In the genomic region with DNA sequence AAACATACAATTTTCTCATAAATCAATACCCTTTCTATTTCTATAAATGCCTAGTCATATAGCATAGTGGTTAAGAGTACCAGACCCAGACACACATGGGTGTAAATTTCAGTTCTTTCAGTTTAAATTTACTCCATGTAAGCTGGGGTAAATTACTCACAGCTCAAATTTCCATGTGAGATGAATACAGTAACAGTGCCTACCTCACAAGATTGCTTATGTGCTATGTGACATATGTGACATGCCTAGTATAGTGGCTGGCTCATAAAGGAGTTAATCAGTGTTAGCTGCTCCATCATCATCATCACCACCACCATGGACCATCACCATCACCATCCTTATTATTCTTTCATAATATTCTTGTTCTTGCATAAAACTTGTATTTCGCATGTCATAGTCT, we compare ENCODE assay signal across 23 cellular contexts.
"Had no signal": no experiment of that assay in that cellular context is flagged by ENCODE, and none has a peak within 500 bp of the region (broad histone marks: within the 10 kb centered on the region; RNA-seq: fewer than 3 reads in every experiment).

No MANE protein-coding gene starts in this region.

- H3K27me3 Mint-ChIP-seq: activated naive CD8-positive, alpha-beta T cell treated with anti-CD3 and anti-CD28 coated beads, Interleukin-2, amount 10 ng/mL, durations not matched to agents 7 days and 5 days had no signal

- H3K36me3 ChIP-seq: esophagus squamous epithelium, gastrocnemius medialis, prostate gland, stomach had no signal

- H3K4me3 ChIP-seq: esophagus squamous epithelium, gastrocnemius medialis, prostate gland, stomach, suprapubic skin, tibial nerve had no signal

- H3K27ac ChIP-seq: esophagus squamous epithelium, gastrocnemius medialis, prostate gland, stomach, suprapubic skin, tibial nerve had no signal

- ATAC-seq: gastrocnemius medialis, left ventricle myocardium superior, natural killer cell had no signal

- H3K4me1 ChIP-seq: gastrocnemius medialis, prostate gland, tibial nerve had no signal

- H3K4me1 Mint-ChIP-seq: natural killer cell had no signal

- H3K9me3 ChIP-seq: esophagus squamous epithelium, gastrocnemius medialis, prostate gland, spleen, stomach, suprapubic skin, tibial nerve had no signal

- H3K27me3 ChIP-seq: esophagus squamous epithelium, gastrocnemius medialis, spleen, stomach, suprapubic skin, tibial nerve had no signal

- DNase-seq: activated CD4-positive, alpha-beta T cell treated with anti-CD3 and anti-CD28 coated beads, Interleukin-2, amount 50 U/mL, for 1 hour; activated CD4-positive, CD25-positive, alpha-beta regulatory T cell; activated CD8-positive, alpha-beta memory T cell treated with anti-CD3 and anti-CD28 coated beads for 24 hours; activated CD8-positive, alpha-beta memory T cell treated with anti-CD3 and anti-CD28 coated beads, Interleukin-2, amount 50 U/mL, for 4 hours; activated gamma-delta T cell treated with Interleukin-2 at 50 U/mL for 16 hours; activated naive CD8-positive, alpha-beta T cell treated with anti-CD3 and anti-CD28 coated beads, Interleukin-2, amount 10 ng/mL, durations not matched to agents 7 days and 5 days; amygdala; cortex of kidney; endodermal cell; esophagus squamous epithelium; gastrocnemius medialis; hypothalamus; left ventricle myocardium superior; mammary epithelial cell; natural killer cell; spleen; stimulated activated CD4-positive, alpha-beta T cell treated with anti-CD3 and anti-CD28 coated beads, Interleukin-4, amount 100 ng/mL, for 1 hour; stomach had no signal

- H3K9me3 Mint-ChIP-seq: activated naive CD8-positive, alpha-beta T cell treated with anti-CD3 and anti-CD28 coated beads, Interleukin-2, amount 10 ng/mL, durations not matched to agents 7 days and 5 days; endodermal cell; natural killer cell; T-helper 1 cell treated with Interleukin-12 subunit alpha and Interleukin-12 subunit beta and Interleukin-4 antibody, amounts not matched to agents 30 μg/mL and 1 μg/mL, for 36 hours had no signal

- H3K27ac Mint-ChIP-seq: activated naive CD8-positive, alpha-beta T cell treated with anti-CD3 and anti-CD28 coated beads, Interleukin-2, amount 10 ng/mL, durations not matched to agents 7 days and 5 days; endodermal cell; mesothelial cell of epicardium; natural killer cell; T-helper 1 cell treated with Interleukin-12 subunit alpha and Interleukin-12 subunit beta and Interleukin-4 antibody, amounts not matched to agents 30 μg/mL and 1 μg/mL, for 36 hours had no signal

- H3K4me3 Mint-ChIP-seq: activated naive CD8-positive, alpha-beta T cell treated with anti-CD3 and anti-CD28 coated beads, Interleukin-2, amount 10 ng/mL, durations not matched to agents 7 days and 5 days; endodermal cell; mesothelial cell of epicardium; natural killer cell; T-helper 1 cell treated with Interleukin-12 subunit alpha and Interleukin-12 subunit beta and Interleukin-4 antibody, amounts not matched to agents 30 μg/mL and 1 μg/mL, for 36 hours had no signal
